In genomic region chr6:167180086-167180485, GRCh38 we compare ENCODE assay signal across 19 cellular contexts. TPM values are rescaled to one million over a fixed set of nuclear protein-coding genes. Genes with fewer than 3 reads are reported as not detected.
"Had no signal": no experiment of that assay in that cellular context is flagged by ENCODE, and none has a peak within 500 bp of the region (broad histone marks: within the 10 kb centered on the region; RNA-seq: fewer than 3 reads in every experiment).

No MANE protein-coding gene starts in this region.

RNA-seq across cellular contexts. Expression of gene GPR31, which starts 22.3 kb away (rescaled TPM):
- total RNA-seq: activated naive CD4-positive, alpha-beta T cell treated with anti-CD3 and anti-CD28 coated beads for 36 hours; activated naive CD4-positive, alpha-beta T cell treated with anti-CD3 and anti-CD28 coated beads, Interleukin-2, amount 50 U/mL, for 72 hours; activated naive CD8-positive, alpha-beta T cell treated with anti-CD3 and anti-CD28 coated beads for 36 hours; activated naive CD8-positive, alpha-beta T cell treated with anti-CD3 and anti-CD28 coated beads, Interleukin-2, amount 10 ng/mL, durations not matched to agents 7 days and 5 days; activated T-cell treated with anti-CD3 and anti-CD28 coated beads, Interleukin-2, amount 50 U/mL, for 4 hours; activated T-cell treated with anti-CD3 and anti-CD28 coated beads, Interleukin-2, amount 50 U/mL, for 72 hours; activated T-helper 1 cell treated with anti-CD3 and anti-CD28 coated beads, Interleukin-12 subunit alpha, Interleukin-12 subunit beta, Interleukin-2, Interleukin-4 antibody, amounts not matched to agents 30 ng/mL and 10 ng/mL and 1 ng/mL, durations not matched to agents 14 hours and 24 hours and 36 hours; activated T-helper 17 cell treated with anti-CD3 and anti-CD28 coated beads, Interleukin-2, amount 50 U/mL, for 72 hours; activated T-helper 2 cell treated with anti-CD3 and anti-CD28 coated beads, Interferon-gamma antibody, Interleukin-2, Interleukin-4, amounts not matched to agents 10 μg/mL and 5 μg/mL and 100 μg/mL, durations not matched to agents 14 hours and 24 hours and 36 hours; adrenal gland; aorta; ascending aorta; astrocyte; body of pancreas; breast epithelium; bronchial epithelial cell; cardiac muscle cell; cardiac septum had no signal
- polyA plus RNA-seq: adipose tissue, adrenal gland, aorta, cardiac muscle cell had no signal

RNA-seq across cellular contexts. Expression of gene CCR6, which starts 57.2 kb away (rescaled TPM):
- total RNA-seq: activated naive CD4-positive, alpha-beta T cell treated with anti-CD3 and anti-CD28 coated beads, Interleukin-2, amount 50 U/mL, for 72 hours; activated T-helper 1 cell treated with anti-CD3 and anti-CD28 coated beads, Interleukin-12 subunit alpha, Interleukin-12 subunit beta, Interleukin-2, Interleukin-4 antibody, amounts not matched to agents 30 ng/mL and 10 ng/mL and 1 ng/mL, durations not matched to agents 14 hours and 24 hours and 36 hours; activated T-helper 2 cell treated with anti-CD3 and anti-CD28 coated beads, Interferon-gamma antibody, Interleukin-2, Interleukin-4, amounts not matched to agents 10 μg/mL and 5 μg/mL and 100 μg/mL, durations not matched to agents 14 hours and 24 hours and 36 hours; adrenal gland; ascending aorta; astrocyte; body of pancreas; bronchial epithelial cell; cardiac muscle cell; cardiac septum had no signal
- polyA plus RNA-seq: adrenal gland, aorta, cardiac muscle cell had no signal
